In genomic region chr21:44510508-44511218, GRCh38 we compare ENCODE assay signal across 8 cellular contexts. TPM values are rescaled to one million over a fixed set of nuclear protein-coding genes. Genes with fewer than 3 reads are reported as not detected.
DNase-seq lines count a peak whose midpoint lies in the region; ATAC-seq and TF ChIP-seq lines count a peak whose summit lies in the region.

No MANE protein-coding gene starts in this region.

- intact Hi-C loops in stomach (cut with DNase I; ENCODE audit: low total_unique reads), result loop anchor here (10.0 kb wide), 1 partner anchor 284 kb away; no protein-coding TSS in a partner anchor

- ATAC-seq in naive thymus-derived CD8-positive, alpha-beta T cell, result peak; percentile 94 to 99
- ATAC-seq in HG03354 (IDR thresholded peaks at IDR 0.05; ENCODE audit: poor library complexity, severe bottlenecking, unreplicated experiment), result no peak

- peaks cover 0 to 14% (median 4%) of the 10 kb centered on the region in 4 donors for H3K4me1 Mint-ChIP-seq in naive thymus-derived CD8-positive, alpha-beta T cell

- TF ChIP-seq EP300 in stomach (IDR thresholded peaks at IDR 0.05), result no peak

- H3K4me3 ChIP-seq in stomach, result peak overlapping the region; percentile 10 to 37 (median 26)

- peaks cover 7 to 15% (median 13%) of the 10 kb centered on the region in 4 donors for H3K4me1 ChIP-seq in stomach

- peak in 5 of 7 experiments; percentile 52 to 80 (median 75) for TF ChIP-seq CTCF in stomach (IDR thresholded peaks at IDR 0.05)

- no peaks in the 10 kb centered on the region for H3K27me3 Mint-ChIP-seq in naive thymus-derived CD8-positive, alpha-beta T cell

- no peak overlapping the region for H3K27ac ChIP-seq in stomach

- DNase-seq in AML-193 (lab: John Stamatoyannopoulos, UW) (peak; percentile 7 to 45), HEK293T (ENCODE audit: extremely low spot score) (peak; percentile 89), NOMO-1 treated with dmso at 0.1 percent for 144 hours (lab: John Stamatoyannopoulos, UW; ENCODE audit: unreplicated experiment) (peak; percentile 19), activated T-cell treated with anti-CD3 and anti-CD28 coated beads for 1 hour (ENCODE audit: low read depth) (peak; percentile 85), erythroblast (lab: John Stamatoyannopoulos, UW) (peak; percentile 54 to 77), stomach (peak; percentile 77)
- peak; percentile 68 to 94 (median 84) for DNase-seq in naive thymus-derived CD8-positive, alpha-beta T cell

- H3K36me3 Mint-ChIP-seq in naive thymus-derived CD8-positive, alpha-beta T cell, result no peaks in the 10 kb centered on the region

- H3K9me3 Mint-ChIP-seq in naive thymus-derived CD8-positive, alpha-beta T cell, result no peaks in the 10 kb centered on the region

- CTCF ChIA-PET in HEK293T (lab: Yijun Ruan, JAX), result interaction anchor here (0.6 to 1.6 kb wide), 8 partner anchors 9 to 283 kb away, joined by 3 to 10 read pairs (median 3); no protein-coding TSS in a partner anchor

- H3K36me3 ChIP-seq in stomach, result no peaks in the 10 kb centered on the region

- POLR2A ChIA-PET in HEK293T (lab: Yijun Ruan, JAX), result no interaction called here
- POLR2A ChIA-PET in naive thymus-derived CD8-positive, alpha-beta T cell (lab: Charles Lee), result interaction anchor here (0.5 to 2.3 kb wide), 8 partner anchors 108 to 422 kb away, joined by 3 to 12 read pairs (median 4); partner anchors contain the start of genes CFAP410 and KRTAP12-3

- H3K27ac Mint-ChIP-seq in naive thymus-derived CD8-positive, alpha-beta T cell, result peak overlapping the region in 4 of 10 donors; percentile 10 to 45 (median 32)

- TF ChIP-seq POLR2A in erythroblast (IDR thresholded peaks at IDR 0.05; ENCODE audit: low read length) (no peak), stomach (IDR thresholded peaks at IDR 0.05) (no peak)

- H3K9me3 ChIP-seq in stomach, result no peaks in the 10 kb centered on the region

- peak overlapping the region; percentile 24 to 64 (median 46) for H3K4me3 Mint-ChIP-seq in naive thymus-derived CD8-positive, alpha-beta T cell

- WGBS in stomach, 5 donors, result 6 to 12% (median 9%) methylated on average over 17 to 36 of the region's 36 CpGs

- peaks cover 0 to 67% (median 5%) of the 10 kb centered on the region in 3 donors for H3K27me3 ChIP-seq in stomach

TF ChIP-seq in HEK293T, 16 proteins besides CTCF, POLR2A, EP300 and RAD21:
- no peak for TF ChIP-seq ELF4 (IDR thresholded peaks at IDR 0.05)
- no peak for TF ChIP-seq LEF1 (IDR thresholded peaks at IDR 0.05; ENCODE audit: borderline replicate concordance)
- TF ChIP-seq FOXM1 (IDR thresholded peaks at IDR 0.05; ENCODE audit: borderline replicate concordance), result no peak
- TF ChIP-seq FOXK2 (IDR thresholded peaks at IDR 0.05), result no peak
- no peak for TF ChIP-seq BHLHE40 (IDR thresholded peaks at IDR 0.05; ENCODE audit: borderline replicate concordance)
- no peak for TF ChIP-seq TARDBP (IDR thresholded peaks at IDR 0.05)
- no peak for TF ChIP-seq SUZ12 (IDR thresholded peaks at IDR 0.05)

RNA-seq across cellular contexts. Expression of gene KRTAP10-1, which starts 29.3 kb away (rescaled TPM):
- not detected for total RNA-seq in naive thymus-derived CD8-positive, alpha-beta T cell
- polyA plus RNA-seq in naive thymus-derived CD8-positive, alpha-beta T cell, result not detected
- not detected for total RNA-seq in stomach
- not detected for polyA plus RNA-seq in stomach

RNA-seq across cellular contexts. Expression of gene KRTAP10-2, which starts 40.6 kb away (rescaled TPM):
- not detected for total RNA-seq in naive thymus-derived CD8-positive, alpha-beta T cell
- not detected for polyA plus RNA-seq in naive thymus-derived CD8-positive, alpha-beta T cell
- not detected for total RNA-seq in stomach
- polyA plus RNA-seq in stomach, result not detected

RNA-seq across cellular contexts. Expression of gene KRTAP10-3, which starts 47.9 kb away (rescaled TPM):
- total RNA-seq in naive thymus-derived CD8-positive, alpha-beta T cell, result not detected
- polyA plus RNA-seq in naive thymus-derived CD8-positive, alpha-beta T cell, result not detected
- total RNA-seq in stomach, result not detected
- polyA plus RNA-seq in stomach, result not detected

RNA-seq across cellular contexts. Expression of gene LRRC3, which starts 55.4 kb away (rescaled TPM):
- total RNA-seq in naive thymus-derived CD8-positive, alpha-beta T cell, result under 1 TPM; 0.88 to 0.91 TPM
- polyA plus RNA-seq in naive thymus-derived CD8-positive, alpha-beta T cell, result under 1 TPM; 0.06 to 0.32 (median 0.08) TPM
- 1 to 10 TPM; 1.2 to 8.0 (median 5.5) TPM for total RNA-seq in stomach
- 1 to 10 TPM in 2 of 3 donors, under 1 TPM in 1; 0.76 to 1.3 (median 1.3) TPM for polyA plus RNA-seq in stomach

Comparison
In these comparisons a context has a peak if more than half of its experiments do, and no peak if none do; other contexts are left out.
1. DNase-seq: peak in every context shown above with its lines; median percentile 89 in HEK293T; 85 in activated T-cell treated with anti-CD3 and anti-CD28 coated beads for 1 hour; 84 in naive thymus-derived CD8-positive, alpha-beta T cell; 77 in stomach; 66 in erythroblast; 26 in AML-193; 19 in NOMO-1 treated with dmso at 0.1 percent for 144 hours.